16 cellular contexts compared by ENCODE assay signal in genomic region chr3:120404876-120405275, GRCh38.
"Had no signal": no experiment of that assay in that cellular context is flagged by ENCODE, and none has a peak within 500 bp of the region (broad histone marks: within the 10 kb centered on the region; RNA-seq: fewer than 3 reads in every experiment).

No MANE protein-coding gene starts in this region.

- H3K9me3 ChIP-seq: pancreas, transverse colon had no signal

- H3K27me3 Mint-ChIP-seq: activated CD4-positive, alpha-beta memory T cell treated with anti-CD3 and anti-CD28 coated beads, Interleukin-2, amount 10 ng/mL, durations not matched to agents 7 days and 5 days; activated naive CD8-positive, alpha-beta T cell treated with anti-CD3 and anti-CD28 coated beads, Interleukin-2, amount 10 ng/mL, durations not matched to agents 7 days and 5 days had no signal

- H3K4me3 ChIP-seq: neural progenitor cell, pancreas, smooth muscle cell, transverse colon had no signal

- H3K4me2 ChIP-seq: neural progenitor cell, smooth muscle cell had no signal

- H3K4me1 ChIP-seq: neural progenitor cell, pancreas, transverse colon had no signal

- H3K9ac ChIP-seq: neural progenitor cell had no signal

- H3K4me1 Mint-ChIP-seq: activated CD4-positive, alpha-beta memory T cell treated with anti-CD3 and anti-CD28 coated beads, Interleukin-2, amount 10 ng/mL, durations not matched to agents 7 days and 5 days; immature natural killer cell; neural progenitor cell had no signal

- ATAC-seq: activated T-cell treated with anti-CD3 and anti-CD28 coated beads, Interleukin-2, amount 50 U/mL, for 72 hours; left colon; pancreas had no signal

- H3K27ac Mint-ChIP-seq: activated CD4-positive, alpha-beta memory T cell treated with anti-CD3 and anti-CD28 coated beads, Interleukin-2, amount 10 ng/mL, durations not matched to agents 7 days and 5 days; activated naive CD8-positive, alpha-beta T cell treated with anti-CD3 and anti-CD28 coated beads, Interleukin-2, amount 10 ng/mL, durations not matched to agents 7 days and 5 days; activated T-cell treated with anti-CD3 and anti-CD28 coated beads, Interleukin-2, amount 50 U/mL, for 72 hours; immature natural killer cell; memory B cell; neural progenitor cell had no signal

- H3K4me3 Mint-ChIP-seq: activated CD4-positive, alpha-beta memory T cell treated with anti-CD3 and anti-CD28 coated beads, Interleukin-2, amount 10 ng/mL, durations not matched to agents 7 days and 5 days; activated naive CD8-positive, alpha-beta T cell treated with anti-CD3 and anti-CD28 coated beads, Interleukin-2, amount 10 ng/mL, durations not matched to agents 7 days and 5 days; activated T-cell treated with anti-CD3 and anti-CD28 coated beads, Interleukin-2, amount 50 U/mL, for 72 hours; immature natural killer cell; memory B cell; neural progenitor cell had no signal

- DNase-seq: activated CD4-positive, alpha-beta memory T cell treated with anti-CD3 and anti-CD28 coated beads, Interleukin-2, amount 10 ng/mL, durations not matched to agents 7 days and 5 days; activated CD8-positive, alpha-beta memory T cell treated with anti-CD3 and anti-CD28 coated beads, Interleukin-2, amount 50 U/mL, for 4 hours; activated naive CD8-positive, alpha-beta T cell treated with anti-CD3 and anti-CD28 coated beads, Interleukin-2, amount 10 ng/mL, durations not matched to agents 7 days and 5 days; activated T-cell treated with anti-CD3 and anti-CD28 coated beads, Interleukin-2, amount 50 U/mL, for 72 hours; dermis blood vessel endothelial cell; erythroblast; immature natural killer cell; left colon; pancreas; retina; T-helper 9 cell; transverse colon had no signal

- H2AFZ ChIP-seq: neural progenitor cell had no signal

- H3K27me3 ChIP-seq: neural progenitor cell, pancreas, transverse colon had no signal

- H3K36me3 Mint-ChIP-seq: activated naive CD8-positive, alpha-beta T cell treated with anti-CD3 and anti-CD28 coated beads, Interleukin-2, amount 10 ng/mL, durations not matched to agents 7 days and 5 days; immature natural killer cell; memory B cell had no signal

- H3K9me3 Mint-ChIP-seq: activated CD4-positive, alpha-beta memory T cell treated with anti-CD3 and anti-CD28 coated beads, Interleukin-2, amount 10 ng/mL, durations not matched to agents 7 days and 5 days; activated naive CD8-positive, alpha-beta T cell treated with anti-CD3 and anti-CD28 coated beads, Interleukin-2, amount 10 ng/mL, durations not matched to agents 7 days and 5 days; activated T-cell treated with anti-CD3 and anti-CD28 coated beads, Interleukin-2, amount 50 U/mL, for 72 hours; immature natural killer cell; memory B cell; neural progenitor cell had no signal

- H3K27ac ChIP-seq: neural progenitor cell, pancreas, transverse colon, VCaP had no signal
